Comparison of ENCODE assay signal across 1 cellular context in genomic region chr15:68812596-68813548, GRCh38.
TF ChIP-seq lines count a peak whose summit lies in the region.

No MANE protein-coding gene starts in this region.

TF ChIP-seq in HEK293, 187 proteins besides CTCF, POLR2A, EP300 and RAD21 (continued from another document):
- TF ChIP-seq, protein P1, sequence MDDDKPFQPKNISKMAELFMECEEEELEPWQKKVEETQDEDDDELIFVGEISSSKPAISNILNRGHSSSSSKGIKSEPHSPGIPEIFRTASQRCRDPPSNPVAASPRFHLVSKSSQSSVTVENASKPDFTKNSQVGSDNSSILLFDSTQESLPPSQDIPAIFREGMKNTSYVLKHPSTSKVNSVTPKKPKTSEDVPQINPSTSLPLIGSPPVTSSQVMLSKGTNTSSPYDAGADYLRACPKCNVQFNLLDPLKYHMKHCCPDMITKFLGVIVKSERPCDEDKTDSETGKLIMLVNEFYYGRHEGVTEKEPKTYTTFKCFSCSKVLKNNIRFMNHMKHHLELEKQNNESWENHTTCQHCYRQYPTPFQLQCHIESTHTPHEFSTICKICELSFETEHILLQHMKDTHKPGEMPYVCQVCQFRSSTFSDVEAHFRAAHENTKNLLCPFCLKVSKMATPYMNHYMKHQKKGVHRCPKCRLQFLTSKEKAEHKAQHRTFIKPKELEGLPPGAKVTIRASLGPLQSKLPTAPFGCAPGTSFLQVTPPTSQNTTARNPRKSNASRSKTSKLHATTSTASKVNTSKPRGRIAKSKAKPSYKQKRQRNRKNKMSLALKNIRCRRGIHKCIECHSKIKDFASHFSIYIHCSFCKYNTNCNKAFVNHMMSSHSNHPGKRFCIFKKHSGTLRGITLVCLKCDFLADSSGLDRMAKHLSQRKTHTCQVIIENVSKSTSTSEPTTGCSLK (tag by site-specific recombination; IDR thresholded peaks at IDR 0.05) = no peak
- TF ChIP-seq BCL6B (tag by site-specific recombination; IDR thresholded peaks at IDR 0.05) (no peak), PRDM1 (tag by site-specific recombination; IDR thresholded peaks at IDR 0.05) (0 out of 2 replicates have a peak, but pooled peaks have one; percentile 36), AEBP2 (tag by site-specific recombination; IDR thresholded peaks at IDR 0.05; ENCODE audit: borderline replicate concordance) (no peak), ZNF10 (tag by site-specific recombination; IDR thresholded peaks at IDR 0.05) (no peak), ZNF292 (tag by site-specific recombination; IDR thresholded peaks at IDR 0.05; ENCODE audit: borderline replicate concordance, low read depth) (no peak), OSR2 (tag by site-specific recombination; IDR thresholded peaks at IDR 0.05) (peak; percentile 63)
- TF ChIP-seq, protein P2, sequence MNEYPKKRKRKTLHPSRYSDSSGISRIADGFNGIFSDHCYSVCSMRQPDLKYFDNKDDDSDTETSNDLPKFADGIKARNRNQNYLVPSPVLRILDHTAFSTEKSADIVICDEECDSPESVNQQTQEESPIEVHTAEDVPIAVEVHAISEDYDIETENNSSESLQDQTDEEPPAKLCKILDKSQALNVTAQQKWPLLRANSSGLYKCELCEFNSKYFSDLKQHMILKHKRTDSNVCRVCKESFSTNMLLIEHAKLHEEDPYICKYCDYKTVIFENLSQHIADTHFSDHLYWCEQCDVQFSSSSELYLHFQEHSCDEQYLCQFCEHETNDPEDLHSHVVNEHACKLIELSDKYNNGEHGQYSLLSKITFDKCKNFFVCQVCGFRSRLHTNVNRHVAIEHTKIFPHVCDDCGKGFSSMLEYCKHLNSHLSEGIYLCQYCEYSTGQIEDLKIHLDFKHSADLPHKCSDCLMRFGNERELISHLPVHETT (tag by site-specific recombination; IDR thresholded peaks at IDR 0.05) = no peak
